ENCODE assay signal across 33 cellular contexts in genomic region chr5:40691894-40692293, GRCh38. TPM values are rescaled to one million over a fixed set of nuclear protein-coding genes. Genes with fewer than 3 reads are reported as not detected.
DNase-seq lines count a peak whose midpoint lies in the region; ATAC-seq, FAIRE-seq and TF ChIP-seq lines count a peak whose summit lies in the region.
"Had no signal": no experiment of that assay in that cellular context is flagged by ENCODE, and none has a peak within 500 bp of the region (broad histone marks: within the 10 kb centered on the region; RNA-seq: fewer than 3 reads in every experiment).

No MANE protein-coding gene starts in this region.

- no peaks in the 10 kb centered on the region for H3K27me3 ChIP-seq in HepG2 (ENCODE audit: control insufficient read depth in 1 of 2, insufficient read depth in 2 of 2, low read length in 2 of 2)
- H3K27me3 ChIP-seq in right lobe of liver, result no peaks in the 10 kb centered on the region
- no peaks in the 10 kb centered on the region for H3K27me3 ChIP-seq in H7 (ENCODE audit: control insufficient read depth, insufficient read depth, low read length)
- H3K27me3 ChIP-seq: brain microvascular endothelial cell, esophagus squamous epithelium, foreskin keratinocyte had no signal

- H3K27ac Mint-ChIP-seq in effector memory CD8-positive, alpha-beta T cell, result peak overlapping the region; percentile 58 to 90
- H3K27ac Mint-ChIP-seq in stimulated activated naive CD8-positive, alpha-beta T cell treated with anti-CD3 and anti-CD28 coated beads, Interleukin-15, Interleukin-2, amounts not matched to agents 100 ng/mL and 50 ng/mL, for 24 hours, result peak overlapping the region; percentile 77
- H3K27ac Mint-ChIP-seq: activated CD8-positive, alpha-beta memory T cell treated with anti-CD3 and anti-CD28 coated beads, Interleukin-2, amount 10 ng/mL, durations not matched to agents 7 days and 5 days; mesothelial cell of epicardium; type B pancreatic cell had no signal

- H3K27me3 Mint-ChIP-seq in activated T-cell treated with anti-CD3 and anti-CD28 coated beads, Interleukin-2, amount 50 U/mL, for 4 hours (ENCODE audit: low read depth), result no peaks in the 10 kb centered on the region
- H3K27me3 Mint-ChIP-seq in effector memory CD8-positive, alpha-beta T cell, result no peaks in the 10 kb centered on the region
- H3K27me3 Mint-ChIP-seq in stimulated activated naive CD8-positive, alpha-beta T cell treated with anti-CD3 and anti-CD28 coated beads, Interleukin-15, Interleukin-2, amounts not matched to agents 100 ng/mL and 50 ng/mL, for 24 hours, result no peaks in the 10 kb centered on the region
- H3K27me3 Mint-ChIP-seq: activated CD8-positive, alpha-beta memory T cell treated with anti-CD3 and anti-CD28 coated beads, Interleukin-2, amount 10 ng/mL, durations not matched to agents 7 days and 5 days had no signal

- DNase-seq in HepG2 (ENCODE audit: low spot score) (no peak), right lobe of liver (no peak), NCI-H2171 treated with DMSO at 0.1 percent for 48 hours (lab: John Stamatoyannopoulos, UW) (no peak), left cardiac atrium (no peak), H7 (no peak)
- DNase-seq in activated T-cell treated with anti-CD3 and anti-CD28 coated beads, Interleukin-2, amount 50 U/mL, for 4 hours, result no peak
- DNase-seq in effector memory CD8-positive, alpha-beta T cell, result no peak
- DNase-seq: activated CD8-positive, alpha-beta memory T cell treated with anti-CD3 and anti-CD28 coated beads, Interleukin-2, amount 10 ng/mL, durations not matched to agents 7 days and 5 days; activated effector memory CD4-positive, alpha-beta T cell treated with anti-CD3 and anti-CD28 coated beads, Interleukin-2, amount 50 U/mL, for 16 hours; amniotic stem cell; brain microvascular endothelial cell; Caco-2; DMS53; dorsolateral prefrontal cortex; esophagus squamous epithelium; foreskin keratinocyte; head of caudate nucleus; Karpas-422; kidney; NCI-H1417 treated with DMSO at 0.1 percent for 48 hours; NCI-H2029 treated with DMSO at 0.1 percent for 48 hours; NCI-H226; NCI-H526 treated with DMSO at 0.1 percent for 48 hours; PC-9; stimulated activated CD4-positive, alpha-beta T cell treated with anti-CD3 and anti-CD28 coated beads, Interleukin-4, amount 100 ng/mL, for 1 hour had no signal

- ATAC-seq in HepG2 (0 out of 3 replicates have a peak, but pooled peaks have one; percentile 27), right lobe of liver (no peak), left cardiac atrium (no peak)
- ATAC-seq in activated T-cell treated with anti-CD3 and anti-CD28 coated beads, Interleukin-2, amount 50 U/mL, for 4 hours, result no peak
- ATAC-seq in effector memory CD8-positive, alpha-beta T cell (replicated peaks), result no peak
- ATAC-seq: activated CD8-positive, alpha-beta memory T cell treated with anti-CD3 and anti-CD28 coated beads, Interleukin-2, amount 10 ng/mL, durations not matched to agents 7 days and 5 days; foreskin keratinocyte; HCT116; Right ventricle myocardium inferior; SK-N-SH treated with all-trans-retinoic acid at 6 μM for 48 hours had no signal

- CTCF ChIA-PET in HepG2 (lab: Yijun Ruan, JAX; ENCODE audit: low intra/inter-chr PET ratio, low total read pairs), result no interaction called here

- H3K4me3 Mint-ChIP-seq in activated T-cell treated with anti-CD3 and anti-CD28 coated beads, Interleukin-2, amount 50 U/mL, for 4 hours, result peak overlapping the region; percentile 54
- peak overlapping the region; percentile 48 for H3K4me3 Mint-ChIP-seq in effector memory CD8-positive, alpha-beta T cell
- no peak overlapping the region for H3K4me3 Mint-ChIP-seq in stimulated activated naive CD8-positive, alpha-beta T cell treated with anti-CD3 and anti-CD28 coated beads, Interleukin-15, Interleukin-2, amounts not matched to agents 100 ng/mL and 50 ng/mL, for 24 hours
- H3K4me3 Mint-ChIP-seq: activated CD8-positive, alpha-beta memory T cell treated with anti-CD3 and anti-CD28 coated beads, Interleukin-2, amount 10 ng/mL, durations not matched to agents 7 days and 5 days; mesothelial cell of epicardium; type B pancreatic cell had no signal

- H3K36me3 ChIP-seq in HepG2 (replicated peaks in 1 of 2; ENCODE audit: control insufficient read depth in 1 of 2, insufficient read depth in 2 of 2, low read length in 2 of 2) (no peaks in the 10 kb centered on the region), right lobe of liver (no peaks in the 10 kb centered on the region), H7 (replicated peaks; ENCODE audit: control insufficient read depth, insufficient read depth, low read length) (no peaks in the 10 kb centered on the region)

- no peak overlapping the region for H3K4me3 ChIP-seq in HepG2 (replicated peaks in 1 of 3; ENCODE audit: insufficient read depth in 1 of 3, low read depth in 2 of 3, low read length in 3 of 3)
- H3K4me3 ChIP-seq in right lobe of liver, result no peak overlapping the region
- H3K4me3 ChIP-seq in H7 (ENCODE audit: insufficient read depth, low read depth, low read length), result no peak overlapping the region
- H3K4me3 ChIP-seq: dorsolateral prefrontal cortex, esophagus squamous epithelium, PC-9 had no signal

- H3K27ac ChIP-seq in HepG2 (ENCODE audit: extremely low read length, insufficient read depth, low read length) (no peak overlapping the region), right lobe of liver (no peak overlapping the region)
- H3K27ac ChIP-seq: brain microvascular endothelial cell, dorsolateral prefrontal cortex, esophagus squamous epithelium, foreskin keratinocyte, PC-9 had no signal

- WGBS in HepG2 (ENCODE audit: low lambda C conversion rate), result 92% methylated on average over 8 of the region's 9 CpGs
- 94% methylated on average over 6 of the region's 9 CpGs for WGBS in right lobe of liver (ENCODE audit: insufficient coverage, low coverage, low lambda C conversion rate, missing lambda C conversion rate)

- in situ Hi-C loops in HepG2 (cut with HindIII; ENCODE audit: extremely low pct_ligation_motif_present, low pct_unique_long_range_greater_than_20kb), result loop anchor here (25.0 kb wide), 1 partner anchor 1105 kb away; no protein-coding TSS in a partner anchor

- H3K9me3 ChIP-seq in HepG2 (ENCODE audit: low read length), result no peaks in the 10 kb centered on the region
- H3K9me3 ChIP-seq in right lobe of liver, result no peaks in the 10 kb centered on the region
- H3K9me3 ChIP-seq: Caco-2, esophagus squamous epithelium had no signal

- no peak overlapping the region for H2AFZ ChIP-seq in HepG2 (ENCODE audit: low read length)
- H2AFZ ChIP-seq: PC-9 had no signal

- H3K79me2 ChIP-seq in HepG2 (ENCODE audit: insufficient read depth, low read length), result no peaks in the 10 kb centered on the region

- FAIRE-seq in HepG2 (lab: Jason Lieb, UNC), result no peak
- FAIRE-seq: GM12892, kidney had no signal

- TF ChIP-seq CTCF in HepG2 (CRISPR knock-in tag; IDR thresholded peaks at IDR 0.05) (no peak), right lobe of liver (IDR thresholded peaks at IDR 0.05) (no peak)

- H3K4me1 ChIP-seq in HepG2 (ENCODE audit: insufficient read depth, low read length), result no peaks in the 10 kb centered on the region
- H3K4me1 ChIP-seq in right lobe of liver, result no peaks in the 10 kb centered on the region
- H3K4me1 ChIP-seq: Caco-2 had no signal

- peaks cover 53% of the 10 kb centered on the region for H3K4me1 Mint-ChIP-seq in activated T-cell treated with anti-CD3 and anti-CD28 coated beads, Interleukin-2, amount 50 U/mL, for 4 hours (ENCODE audit: low read depth)
- peaks cover 47 to 50% of the 10 kb centered on the region in 2 donors for H3K4me1 Mint-ChIP-seq in effector memory CD8-positive, alpha-beta T cell (ENCODE audit: low read depth in 2 of 2)
- H3K4me1 Mint-ChIP-seq in stimulated activated naive CD8-positive, alpha-beta T cell treated with anti-CD3 and anti-CD28 coated beads, Interleukin-15, Interleukin-2, amounts not matched to agents 100 ng/mL and 50 ng/mL, for 24 hours (ENCODE audit: low read depth), result peaks cover 55% of the 10 kb centered on the region

- TF ChIP-seq EP300 in HepG2 (IDR thresholded peaks at IDR 0.05; ENCODE audit: low read depth in 2 of 2, low read length in 2 of 2) (no peak), HepG2 (CRISPR knock-in tag; IDR thresholded peaks at IDR 0.05; ENCODE audit: borderline replicate concordance) (no peak)

- TF ChIP-seq POLR2A in HepG2 (IDR thresholded peaks at IDR 0.05; ENCODE audit: insufficient read depth in 1 of 2, low read depth in 2 of 2, low read length in 2 of 2) (no peak), right lobe of liver (IDR thresholded peaks at IDR 0.05) (no peak)

- H3K9me3 Mint-ChIP-seq in activated T-cell treated with anti-CD3 and anti-CD28 coated beads, Interleukin-2, amount 50 U/mL, for 4 hours, result no peaks in the 10 kb centered on the region
- no peaks in the 10 kb centered on the region for H3K9me3 Mint-ChIP-seq in effector memory CD8-positive, alpha-beta T cell
- peaks cover 6% of the 10 kb centered on the region for H3K9me3 Mint-ChIP-seq in stimulated activated naive CD8-positive, alpha-beta T cell treated with anti-CD3 and anti-CD28 coated beads, Interleukin-15, Interleukin-2, amounts not matched to agents 100 ng/mL and 50 ng/mL, for 24 hours
- H3K9me3 Mint-ChIP-seq: type B pancreatic cell had no signal

- POLR2A ChIA-PET in HepG2 (lab: Yijun Ruan, JAX), result no interaction called here

- no peaks in the 10 kb centered on the region for H4K20me1 ChIP-seq in HepG2 (ENCODE audit: insufficient read depth, low read length)

- TF ChIP-seq RAD21 in HepG2 (CRISPR knock-in tag; IDR thresholded peaks at IDR 0.05), result no peak

- no peak overlapping the region for H3K9ac ChIP-seq in HepG2 (ENCODE audit: insufficient read depth, low read depth, low read length)

- no peak overlapping the region for H3K4me2 ChIP-seq in HepG2 (ENCODE audit: low read depth, low read length)
- H3K4me2 ChIP-seq: PC-9 had no signal

- H3K36me3 Mint-ChIP-seq in activated T-cell treated with anti-CD3 and anti-CD28 coated beads, Interleukin-2, amount 50 U/mL, for 4 hours (ENCODE audit: insufficient read depth), result peaks cover 65% of the 10 kb centered on the region
- peaks cover 100% of the 10 kb centered on the region for H3K36me3 Mint-ChIP-seq in effector memory CD8-positive, alpha-beta T cell (ENCODE audit: insufficient read depth)
- peaks cover 75% of the 10 kb centered on the region for H3K36me3 Mint-ChIP-seq in stimulated activated naive CD8-positive, alpha-beta T cell treated with anti-CD3 and anti-CD28 coated beads, Interleukin-15, Interleukin-2, amounts not matched to agents 100 ng/mL and 50 ng/mL, for 24 hours (ENCODE audit: low read depth)

- intact Hi-C loops in HepG2 (cut with micrococcal nuclease; ENCODE audit: unreplicated experiment), result no loop called here
- intact Hi-C loops in right lobe of liver (cut with DNase I), result no loop called here
- intact Hi-C loops in left cardiac atrium (cut with DNase I), result no loop called here

- BruUV-seq in HepG2 (replicated peaks; lab: Mats Ljungman, UMichigan), result no TSS peak

RNA-seq across cellular contexts. Expression of gene PTGER4, which starts 12.2 kb away (rescaled TPM):
- total RNA-seq in HepG2 (2016; rRNA removed; fragmentation: Illumina TruSeq; extraction: Trizol), result 0.11 TPM in 1 of 2 replicates, not detected in the other
- total RNA-seq in HepG2 (2016; cell fraction: cytosol; rRNA removed; fragmentation: Illumina TruSeq; extraction: Trizol; ENCODE audit: low read depth), result not detected in 2 replicates
- total RNA-seq in HepG2 (2016; cell fraction: insoluble cytoplasmic fraction; rRNA removed; fragmentation: Illumina TruSeq; extraction: Trizol), result not detected in 2 replicates
- total RNA-seq in HepG2 (2016; cell fraction: membrane; rRNA removed; fragmentation: Illumina TruSeq; extraction: Trizol), result not detected in 2 replicates
- not detected in 2 replicates for total RNA-seq in HepG2 (2016; cell fraction: nucleus; rRNA removed; fragmentation: Illumina TruSeq; extraction: Trizol)
- 0.01 and 0.03 TPM in 2 replicates for polyA plus RNA-seq in HepG2 (2011; rRNA removed)
- 0.04 TPM in 1 of 2 replicates, not detected in the other for polyA plus RNA-seq in HepG2 (2011; cell fraction: cytosol; rRNA removed)
- polyA plus RNA-seq in HepG2 (2011; cell fraction: nucleus; rRNA removed), result 0.14 and 0.16 TPM in 2 replicates
- not detected in 2 replicates for polyA plus RNA-seq in HepG2 (2012)
- not detected in 2 replicates for polyA plus RNA-seq in HepG2 (2016; cell fraction: cytosol; fragmentation: Illumina TruSeq; extraction: Trizol; ENCODE audit: low read depth)
- not detected in 2 replicates for polyA plus RNA-seq in HepG2 (2016; cell fraction: insoluble cytoplasmic fraction; fragmentation: Illumina TruSeq; extraction: Trizol; ENCODE audit: low read depth)
- not detected in 2 replicates for polyA plus RNA-seq in HepG2 (2016; cell fraction: membrane; fragmentation: Illumina TruSeq; extraction: Trizol; ENCODE audit: low read depth)
- polyA plus RNA-seq in HepG2 (2016; cell fraction: nucleus; fragmentation: Illumina TruSeq; extraction: Trizol; ENCODE audit: insufficient read depth, low read depth), result not detected in 2 replicates
- 2.9 TPM in 1 of 2 replicates, not detected in the other for polyA minus RNA-seq in HepG2 (2011; rRNA and poly(A)+ RNA removed; ENCODE audit: low replicate concordance)
- polyA minus RNA-seq in HepG2 (2011; cell fraction: cytosol; rRNA and poly(A)+ RNA removed), result not detected in 2 replicates
- not detected in 2 replicates for polyA minus RNA-seq in HepG2 (2011; cell fraction: nucleus; rRNA and poly(A)+ RNA removed)
- 1 to 10 TPM in 5 of 6 experiments, under 1 TPM in 1; 0.84 to 4.4 (median 2.9) TPM for total RNA-seq in right lobe of liver
- total RNA-seq in activated T-cell treated with anti-CD3 and anti-CD28 coated beads, Interleukin-2, amount 50 U/mL, for 4 hours, result 100 to 1,000 TPM; 115 to 188 (median 173) TPM
- 1 to 10 TPM; 6.0 to 7.4 TPM for total RNA-seq in left cardiac atrium
- total RNA-seq in H7 (2014; rRNA removed; shearing (Covaris generic)), result 0.07 and 0.31 TPM in 2 replicates
- total RNA-seq: G401 had no signal

Comparison
In these comparisons a context has a peak if more than half of its experiments do, and no peak if none do; other contexts are left out.
1. RNA of gene PTGER4, which starts 12.2 kb away (total RNA-seq): 115 to 188 TPM in activated T-cell treated with anti-CD3 and anti-CD28 coated beads, Interleukin-2, amount 50 U/mL, for 4 hours; 6.0 to 7.4 TPM in left cardiac atrium, 0.84 to 4.4 TPM in right lobe of liver, 0.07 to 0.31 TPM in H7 and 0.11 TPM in HepG2; every median in the first group is over 10 times any median in the second.